In the genomic region with DNA sequence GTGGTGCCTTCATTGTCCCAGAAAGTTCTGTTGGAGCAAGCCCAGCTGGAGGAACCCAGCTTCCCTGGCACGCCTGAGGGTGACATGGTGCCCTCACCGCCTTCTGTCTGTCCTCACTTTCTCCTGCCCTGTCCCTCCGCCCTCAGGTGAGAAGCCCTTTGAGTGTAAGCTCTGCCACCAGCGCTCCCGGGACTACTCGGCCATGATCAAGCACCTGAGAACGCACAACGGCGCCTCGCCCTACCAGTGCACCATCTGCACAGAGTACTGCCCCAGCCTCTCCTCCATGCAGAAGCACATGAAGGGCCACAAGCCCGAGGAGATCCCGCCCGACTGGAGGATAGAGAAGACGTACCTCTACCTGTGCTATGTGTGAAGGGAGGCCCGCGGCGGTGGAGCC, we compare ENCODE assay signal across 19 cellular contexts. TPM values are rescaled to one million over a fixed set of nuclear protein-coding genes. Genes with fewer than 3 reads are reported as not detected.
DNase-seq lines count a peak whose midpoint lies in the region; ATAC-seq, FAIRE-seq and TF ChIP-seq lines count a peak whose summit lies in the region.
"Had no signal": no experiment of that assay in that cellular context is flagged by ENCODE, and none has a peak within 500 bp of the region (broad histone marks: within the 10 kb centered on the region; RNA-seq: fewer than 3 reads in every experiment).

No MANE protein-coding gene starts in this region.

- in situ Hi-C loops in K562 (cut with MboI): loop anchor here (25.0 kb wide), 1 partner anchor 938 kb away; the partner anchor contains the start of gene TTC12

- TF ChIP-seq EP300 in SK-N-SH (IDR thresholded peaks at IDR 0.05; ENCODE audit: borderline replicate concordance in 1 of 2, low read depth in 1 of 2, low read length in 1 of 2): no peak
- TF ChIP-seq EP300 in K562 (IDR thresholded peaks at IDR 0.05; ENCODE audit: low read length): no peak

- peaks cover 21% of the 10 kb centered on the region; the same call in 1 of the 2 replicates for H3K27me3 ChIP-seq in SK-N-SH (ENCODE audit: insufficient read depth)
- no peaks in the 10 kb centered on the region for H3K27me3 ChIP-seq in K562 (ENCODE audit: control insufficient read depth in 2 of 2, insufficient read depth in 2 of 2, low read length in 2 of 2)
- no peaks in the 10 kb centered on the region for H3K27me3 ChIP-seq in thoracic aorta (replicated peaks; ENCODE audit: insufficient read depth)
- H3K27me3 ChIP-seq: SJSA1 had no signal

- TF ChIP-seq POLR2A in K562 (conservative IDR thresholded peaks at IDR 0.05) (no peak), erythroblast (IDR thresholded peaks at IDR 0.05; ENCODE audit: low read length) (no peak)

- TF ChIP-seq CTCF in SK-N-SH (IDR thresholded peaks at IDR 0.05): no peak
- no peak for TF ChIP-seq CTCF in K562 (IDR thresholded peaks at IDR 0.05 in 2 of 3, conservative IDR thresholded peaks at IDR 0.05 in 1 of 3; ENCODE audit: insufficient read depth in 2 of 3, low read depth in 1 of 3, low read length in 3 of 3)
- TF ChIP-seq CTCF in thoracic aorta (IDR thresholded peaks at IDR 0.05): no peak

- intact Hi-C loops in K562 (cut with micrococcal nuclease): loop anchor here (5.0 kb wide), 1 partner anchor 33 kb away; no protein-coding TSS in a partner anchor
- intact Hi-C loops in posterior vena cava (cut with DNase I): loop anchor here (5.0 to 10.0 kb wide), 2 partner anchors 43 to 185 kb away; no protein-coding TSS in a partner anchor

- BruUV-seq in K562 (replicated peaks; lab: Mats Ljungman, UMichigan): no TSS peak

- peaks cover 4% of the 10 kb centered on the region for H3K9me1 ChIP-seq in K562 (ENCODE audit: control insufficient read depth, insufficient read depth, low read length)

- no peak for FAIRE-seq in K562 (lab: Jason Lieb, UNC)

- H3F3A ChIP-seq in SK-N-SH (replicated peaks; ENCODE audit: insufficient read depth): no peaks in the 10 kb centered on the region

- H3K9me3 ChIP-seq in SK-N-SH (no peaks in the 10 kb centered on the region), K562 (replicated peaks; ENCODE audit: control insufficient read depth, insufficient read depth, low read depth, low read length) (no peaks in the 10 kb centered on the region), thoracic aorta (no peaks in the 10 kb centered on the region)
- H3K9me3 ChIP-seq: SJSA1 had no signal

- CTCF ChIA-PET in SK-N-SH (lab: Yijun Ruan, JAX) (interaction anchor here (1.0 to 7.6 kb wide), 3 partner anchors 11 to 354 kb away, joined by 3 to 100 read pairs (median 4); no protein-coding TSS in a partner anchor), K562 (lab: Yijun Ruan, JAX; ENCODE audit: low intra/inter-chr PET ratio) (no interaction called here)

- H3K27ac ChIP-seq in SK-N-SH (ENCODE audit: low read depth in 2 of 2, low read length in 1 of 2) (no peak overlapping the region), K562 (ENCODE audit: extremely low read depth, low read depth, low read length) (no peak overlapping the region), thoracic aorta (peak overlapping the region; percentile 59 to 79)
- H3K27ac ChIP-seq: 22Rv1, KMS-11, SJSA1 had no signal

- no peak for ATAC-seq in SK-N-SH treated with all-trans-retinoic acid at 6 μM for 48 hours
- no peak for ATAC-seq in K562
- ATAC-seq in thoracic aorta (ENCODE audit: insufficient number of reproducible peaks, low FRiP score, low read depth): no peak
- no peak for ATAC-seq in HG03159 (IDR thresholded peaks at IDR 0.05; ENCODE audit: unreplicated experiment)
- ATAC-seq: PC-3 had no signal

- peak; percentile 7 for DNase-seq in SK-N-SH
- no peak for DNase-seq in K562 (ENCODE audit: extremely low read depth in 1 of 4, low spot score in 3 of 4)
- peak; percentile 77 for DNase-seq in posterior vena cava (ENCODE audit: low spot score)
- DNase-seq in thoracic aorta (ENCODE audit: low spot score): no peak
- DNase-seq in erythroblast (lab: John Stamatoyannopoulos, UW): no peak
- no peak for DNase-seq in NCI-H524 treated with DMSO at 0.1 percent for 48 hours (lab: John Stamatoyannopoulos, UW)
- DNase-seq: DMS79 treated with DMSO at 0.1 percent for 48 hours, H9, NCI-H1417 treated with DMSO at 0.1 percent for 48 hours, NCI-H187 treated with DMSO at 0.1 percent for 48 hours, NCI-H2227 treated with DMSO at 0.1 percent for 48 hours, NCI-H510A treated with DMSO at 0.1 percent for 48 hours, PC-3 had no signal

- TF ChIP-seq RAD21 in SK-N-SH (IDR thresholded peaks at IDR 0.05; ENCODE audit: low read length) (no peak), K562 (CRISPR knock-in tag; conservative IDR thresholded peaks at IDR 0.05 in 1 of 2, IDR thresholded peaks at IDR 0.05 in 1 of 2) (no peak)

- H2AFZ ChIP-seq in SK-N-SH (ENCODE audit: low read depth) (no peak overlapping the region), K562 (ENCODE audit: low read depth, low read length) (peak overlapping the region; percentile 27; the same call in 1 of the 2 replicates)

- no peak overlapping the region for H3K4me3 ChIP-seq in SK-N-SH (ENCODE audit: low read depth in 2 of 2, low read length in 1 of 2)
- H3K4me3 ChIP-seq in K562: no peak overlapping the region
- no peak overlapping the region for H3K4me3 ChIP-seq in thoracic aorta
- H3K4me3 ChIP-seq: SJSA1 had no signal

- WGBS in SK-N-SH (ENCODE audit: low lambda C conversion rate): 57% methylated on average over 10 of the region's 17 CpGs
- 87% methylated on average over 16 of the region's 17 CpGs for WGBS in K562 (ENCODE audit: insufficient coverage, low coverage, missing lambda C conversion rate)

- H3K4me1 ChIP-seq in SK-N-SH (ENCODE audit: control insufficient read depth in 1 of 2, insufficient read depth in 2 of 2, low read depth in 1 of 2, low read length in 1 of 2) (no peaks in the 10 kb centered on the region), K562 (replicated peaks in 1 of 2; ENCODE audit: control insufficient read depth in 2 of 2, insufficient read depth in 2 of 2, low read length in 2 of 2) (peaks cover 9 to 11% of the 10 kb centered on the region in 2 experiments; a peak in 4 of 5 replicates), thoracic aorta (ENCODE audit: control insufficient read depth in 1 of 2, low read depth in 2 of 2) (peaks cover 19 to 39% of the 10 kb centered on the region in 2 donors)
- H3K4me1 ChIP-seq: SJSA1 had no signal

- POLR2A ChIA-PET in SK-N-SH (lab: Yijun Ruan, JAX): no interaction called here
- POLR2A ChIA-PET in K562 (lab: Yijun Ruan, JAX): interaction anchor here (0.7 to 1.4 kb wide), 3 partner anchors 10 to 44 kb away, joined by 3 read pairs; no protein-coding TSS in a partner anchor

- H3K79me2 ChIP-seq in SK-N-SH (ENCODE audit: insufficient read depth) (no peaks in the 10 kb centered on the region), K562 (ENCODE audit: control insufficient read depth, insufficient read depth, low read length) (no peaks in the 10 kb centered on the region)

- H4K20me1 ChIP-seq in SK-N-SH (ENCODE audit: insufficient read depth): no peaks in the 10 kb centered on the region
- H4K20me1 ChIP-seq in K562 (replicated peaks; ENCODE audit: control insufficient read depth, insufficient read depth, low read length): no peaks in the 10 kb centered on the region

- H3K36me3 ChIP-seq in SK-N-SH (replicated peaks in 1 of 2; ENCODE audit: control insufficient read depth in 1 of 2, insufficient read depth in 2 of 2, low read length in 1 of 2) (no peaks in the 10 kb centered on the region), K562 (ENCODE audit: control insufficient read depth, insufficient read depth, low read length) (no peaks in the 10 kb centered on the region), thoracic aorta (peaks cover 78% of the 10 kb centered on the region)
- H3K36me3 ChIP-seq: SJSA1 had no signal

- no peaks in the 10 kb centered on the region for H3K9me2 ChIP-seq in SK-N-SH

- no peak overlapping the region for H3K9ac ChIP-seq in SK-N-SH
- H3K9ac ChIP-seq in K562 (ENCODE audit: insufficient read depth in 1 of 2, low read depth in 2 of 2, low read length in 2 of 2): no peak overlapping the region
- H3K9ac ChIP-seq: KMS-11 had no signal

- H3K4me2 ChIP-seq in SK-N-SH (no peak overlapping the region), K562 (ENCODE audit: insufficient read depth, low read length) (no peak overlapping the region)
- H3K4me2 ChIP-seq: KMS-11 had no signal

TF ChIP-seq in SK-N-SH, 30 proteins besides CTCF, POLR2A, EP300 and RAD21 (continues in another document):
- TF ChIP-seq CHD2 (IDR thresholded peaks at IDR 0.05; ENCODE audit: low read length, partially characterized antibody) (no peak), MXI1 (IDR thresholded peaks at IDR 0.05; ENCODE audit: low read depth, low read length) (no peak), RCOR1 (IDR thresholded peaks at IDR 0.05; ENCODE audit: low read length) (no peak)

TF ChIP-seq in SK-N-SH treated with all-trans-retinoic acid at 6 μM for 48 hours, 23 proteins besides CTCF, POLR2A, EP300 and RAD21 (continues in another document):
- TF ChIP-seq ZFP30 (CRISPR knock-in tag; IDR thresholded peaks at IDR 0.05): no peak

RNA-seq across cellular contexts. Expression of gene NNMT, which starts 46.0 kb away (rescaled TPM):
- polyA plus RNA-seq in SK-N-SH (2012; rRNA removed) (84.6 and 106 TPM in 2 replicates), K562 (2011; rRNA removed) (9.8 and 15.0 TPM in 2 replicates), K562 (2014; fragmentation: Illumina TruSeq; extraction: Trizol) (6.1 and 9.1 TPM in 2 replicates), K562 (2014; fragmentation: Nextera tagmentation; extraction: Ambion mirVana) (10 to 100 TPM; 10.0 to 13.4 TPM), K562 (2014; rRNA removed) (9.0 and 11.5 TPM in 2 replicates)
- polyA plus RNA-seq in SK-N-SH (2012; cell fraction: cytosol; rRNA removed): 90.6 and 92.0 TPM in 2 replicates
- polyA plus RNA-seq in SK-N-SH (2012; cell fraction: nucleus; rRNA removed): 109 and 183 TPM in 2 replicates
- 3.2 and 5.0 TPM in 2 replicates for total RNA-seq in K562 (2011; cell fraction: chromatin; rRNA removed; ENCODE audit: low replicate concordance)
- 3.2 and 4.3 TPM in 2 replicates for total RNA-seq in K562 (2011; cell fraction: nucleolus; rRNA removed)
- 4.2 and 6.6 TPM in 2 replicates for total RNA-seq in K562 (2011; cell fraction: nucleoplasm; rRNA removed)
- total RNA-seq in K562 (2014; rRNA removed) (14.3 and 14.6 TPM in 2 replicates), K562 (2014; rRNA removed; fragmentation: Illumina TruSeq; extraction: Trizol) (9.3 and 11.0 TPM in 2 replicates), K562 (2015; rRNA removed; fragmentation: Illumina TruSeq; extraction: Trizol) (8.6 and 9.5 TPM in 2 replicates), K562 (2021) (11.2 and 11.7 TPM in 2 replicates), posterior vena cava (100 to 1,000 TPM; 631 to 647 TPM), thoracic aorta (1,000 to 10,000 TPM in 1 of 2 donors, 100 to 1,000 TPM in 1; 583 to 1,213 TPM)
- 10.1 and 17.6 TPM in 2 replicates for polyA plus RNA-seq in K562 (2011; cell fraction: cytosol; rRNA removed)
- 3.7 and 4.5 TPM in 2 replicates for polyA plus RNA-seq in K562 (2011; cell fraction: nucleus; rRNA removed)
- polyA plus RNA-seq in K562 (2012): 15.0 and 55.5 TPM in 2 replicates
- 6.1 and 8.8 TPM in 2 replicates for polyA minus RNA-seq in K562 (2011; rRNA and poly(A)+ RNA removed)
- 9.4 and 10.8 TPM in 2 replicates for polyA minus RNA-seq in K562 (2011; cell fraction: cytosol; rRNA and poly(A)+ RNA removed)
- 3.8 and 6.2 TPM in 2 replicates for polyA minus RNA-seq in K562 (2011; cell fraction: nucleus; rRNA and poly(A)+ RNA removed)
- total RNA-seq: H9 had no signal
- polyA plus RNA-seq: CD14-positive monocyte had no signal

Comparison
In these comparisons a context has a peak if more than half of its experiments do, and no peak if none do; other contexts are left out.
1. DNase-seq: peak in SK-N-SH (single experiment) and posterior vena cava (single experiment); none in K562 (0 of 4), thoracic aorta (single experiment), erythroblast (0 of 2) and NCI-H524 treated with DMSO at 0.1 percent for 48 hours (single experiment).
2. H3K27ac ChIP-seq: peak in thoracic aorta (2 of 2); none in SK-N-SH (0 of 2) and K562 (single experiment).
3. RNA of gene NNMT, which starts 46.0 kb away (total RNA-seq): 583 to 1,213 TPM in thoracic aorta and 631 to 647 TPM in posterior vena cava; 3.2 to 14.6 TPM in K562; every median in the first group is over 10 times any median in the second.